Comparison of ENCODE assay signal across 8 cellular contexts in the genomic region with DNA sequence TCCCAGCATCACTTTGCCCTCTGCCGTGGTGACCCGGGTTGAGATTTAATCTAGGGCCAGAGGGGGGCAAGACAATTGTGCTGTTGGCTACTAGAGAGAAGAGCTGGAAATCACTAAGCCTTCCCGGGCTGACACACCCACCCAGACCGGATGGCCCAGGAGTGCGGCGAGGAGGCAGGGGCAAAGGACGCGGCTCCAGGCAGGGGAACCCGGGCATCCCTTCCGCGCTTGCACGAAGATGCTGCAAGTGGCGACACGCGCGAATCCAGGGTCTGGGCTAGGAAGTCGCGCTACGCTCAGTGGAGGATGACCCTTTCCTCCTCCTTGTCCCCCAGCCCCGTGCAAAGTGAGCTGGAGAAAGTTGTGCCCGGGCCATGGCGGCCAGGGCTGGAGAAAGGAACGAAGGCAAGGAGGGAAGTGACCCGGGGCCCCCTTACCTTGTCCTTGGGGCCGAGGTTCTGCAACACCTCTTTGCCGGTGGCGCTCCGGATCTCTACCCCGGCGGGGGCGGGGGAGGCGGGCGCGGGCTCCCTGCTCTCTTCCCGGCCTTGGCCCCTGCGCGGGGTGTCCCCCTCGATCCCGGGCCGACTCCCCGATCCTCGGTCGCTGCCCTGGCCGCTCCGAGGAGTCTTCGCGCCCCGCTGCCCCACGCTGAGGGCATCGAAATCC. TPM values are rescaled to one million over a fixed set of nuclear protein-coding genes. Genes with fewer than 3 reads are reported as not detected.
DNase-seq lines count a peak whose midpoint lies in the region; ATAC-seq and TF ChIP-seq lines count a peak whose summit lies in the region.

No MANE protein-coding gene starts in this region.

- H2BK120ac ChIP-seq in mesendoderm (ENCODE audit: low read depth, low read length), result no peak overlapping the region

- H2AK5ac ChIP-seq in mesendoderm (ENCODE audit: low read length), result no peak overlapping the region

- no peak overlapping the region for H4K8ac ChIP-seq in mesendoderm (ENCODE audit: low read depth, low read length)

- peak overlapping the region; percentile 93 for H3K56ac ChIP-seq in mesendoderm (ENCODE audit: low read length)

- H3K23ac ChIP-seq in mesendoderm (ENCODE audit: low read length), result peak overlapping the region; percentile 100

- peak overlapping the region; percentile 84 for H3K9ac ChIP-seq in mesendoderm (ENCODE audit: low read length)

- no peak overlapping the region for H3K4ac ChIP-seq in mesendoderm (ENCODE audit: low read depth, low read length)

- H4K5ac ChIP-seq in mesendoderm (ENCODE audit: low read length), result no peak overlapping the region

- H3K4me1 ChIP-seq in ACC112 (ENCODE audit: control insufficient read depth, insufficient read depth, low read length, unreplicated experiment) (peaks cover 24% of the 10 kb centered on the region), mesendoderm (ENCODE audit: control insufficient read depth, low read depth, low read length) (peaks cover 1% of the 10 kb centered on the region)

- ATAC-seq in HG03354 (IDR thresholded peaks at IDR 0.05; ENCODE audit: poor library complexity, severe bottlenecking, unreplicated experiment) (peak; percentile 16), HG02852 (IDR thresholded peaks at IDR 0.05; ENCODE audit: unreplicated experiment) (no peak)

- H3K79me1 ChIP-seq in mesendoderm (ENCODE audit: low read length), result no peaks in the 10 kb centered on the region

- DNase-seq in coronary artery (ENCODE audit: low spot score) (peak; percentile 74), mesendoderm (peak; percentile 50), UCSD-AML1 (lab: John Stamatoyannopoulos, UW; ENCODE audit: unreplicated experiment) (no peak), NOMO-1 treated with dmso at 0.1 percent for 144 hours (lab: John Stamatoyannopoulos, UW; ENCODE audit: unreplicated experiment) (no peak)
- no peak for DNase-seq in central memory CD4-positive, alpha-beta T cell

- H3K4me3 ChIP-seq in ACC112 (ENCODE audit: low read depth, low read length) (peak overlapping the region; percentile 87), coronary artery (peak overlapping the region; percentile 73), mesendoderm (ENCODE audit: low read length) (peak overlapping the region; percentile 70)

- no peaks in the 10 kb centered on the region for H3K36me3 ChIP-seq in ACC112 (ENCODE audit: insufficient read depth, low read length)
- H3K36me3 ChIP-seq in mesendoderm (ENCODE audit: control insufficient read depth, insufficient read depth, low read length), result no peaks in the 10 kb centered on the region

- H3K18ac ChIP-seq in mesendoderm (ENCODE audit: low read length), result peak overlapping the region; percentile 10

- H2AFZ ChIP-seq in ACC112 (ENCODE audit: low read length, unreplicated experiment), result peak overlapping the region; percentile 39

- H3K27me3 ChIP-seq in ACC112 (ENCODE audit: insufficient read depth, low read length) (no peaks in the 10 kb centered on the region), mesendoderm (ENCODE audit: insufficient read depth, low read length, poor library complexity) (no peaks in the 10 kb centered on the region)

- H3K4me2 ChIP-seq in mesendoderm (ENCODE audit: low read length), result peak overlapping the region; percentile 85

- H3K27ac ChIP-seq in ACC112 (ENCODE audit: low read depth, low read length) (peak overlapping the region; percentile 25; the same call in 1 of the 2 replicates), coronary artery (peak overlapping the region; percentile 49 to 75), mesendoderm (ENCODE audit: low read depth, low read length) (no peak overlapping the region)

- TF ChIP-seq CTCF in coronary artery (IDR thresholded peaks at IDR 0.05), result no peak

- no CpG with 5 or more reads among the region's 50 CpGs for WGBS in mesendoderm (ENCODE audit: extremely low coverage, insufficient coverage, low lambda C conversion rate)

- H2BK5ac ChIP-seq in mesendoderm (ENCODE audit: low read length), result peak overlapping the region; percentile 52

- H2BK15ac ChIP-seq in mesendoderm (replicated peaks; ENCODE audit: low read depth), result no peak overlapping the region

- H3K79me2 ChIP-seq in ACC112 (ENCODE audit: control insufficient read depth, insufficient read depth, low read length, unreplicated experiment) (peaks cover 7% of the 10 kb centered on the region), mesendoderm (ENCODE audit: control insufficient read depth, insufficient read depth, low read length) (no peaks in the 10 kb centered on the region)

RNA-seq across cellular contexts. Expression of gene DPYSL3, which starts 0.7 kb away (rescaled TPM):
- 55.9 TPM for polyA plus RNA-seq in mesendoderm (2013, experiment 1 of 2)
- 57.0 TPM for polyA plus RNA-seq in mesendoderm (2013, experiment 2 of 2)

Comparison
In these comparisons a context has a peak if more than half of its experiments do, and no peak if none do; other contexts are left out.
1. DNase-seq: peak in coronary artery (single experiment) and mesendoderm (single experiment); none in UCSD-AML1 (single experiment), NOMO-1 treated with dmso at 0.1 percent for 144 hours (single experiment) and central memory CD4-positive, alpha-beta T cell (single experiment).
2. Peak in every context shown above with its lines, with median percentiles within 50 percentile points of each other: H3K4me3 ChIP-seq.